14 cellular contexts compared by ENCODE assay signal in the genomic region with DNA sequence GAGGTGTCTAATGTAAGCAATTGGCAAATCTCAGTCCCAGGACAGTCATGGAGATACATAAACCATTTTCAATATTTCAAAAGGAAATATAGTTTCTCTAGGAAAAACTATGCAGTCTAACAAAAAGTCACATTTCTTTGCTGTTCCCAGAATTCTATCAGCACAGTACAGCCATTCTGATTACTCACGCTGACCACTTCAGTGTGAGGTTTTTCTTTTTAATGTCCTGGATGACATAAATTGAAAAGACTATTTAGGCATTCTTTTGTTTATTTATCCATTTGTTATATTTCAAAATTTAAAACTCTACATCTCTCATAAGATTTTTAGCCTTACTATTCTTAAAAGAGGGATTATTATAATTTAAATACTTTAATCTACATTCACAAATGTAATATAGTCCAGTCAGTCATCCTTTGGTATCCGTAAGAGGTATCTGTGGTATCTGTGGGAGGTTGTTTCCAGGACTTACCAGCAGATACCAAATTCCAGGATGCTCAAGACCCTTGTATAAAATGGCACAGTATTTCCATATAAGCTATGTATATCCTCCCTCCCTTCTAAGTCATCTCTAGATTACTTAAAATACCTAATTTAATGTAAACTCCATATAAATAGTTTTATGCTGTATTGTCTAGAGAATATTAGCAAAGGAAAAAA.
A peak's percentile ranks its signal among the peaks of the same experiment; 100 is the strongest.
DNase-seq lines count a peak whose midpoint lies in the region; ATAC-seq and TF ChIP-seq lines count a peak whose summit lies in the region.
"Had no signal": no experiment of that assay in that cellular context is flagged by ENCODE, and none has a peak within 500 bp of the region (broad histone marks: within the 10 kb centered on the region; RNA-seq: fewer than 3 reads in every experiment).

No MANE protein-coding gene starts in this region.

- ATAC-seq in HG03108 (IDR thresholded peaks at IDR 0.05; ENCODE audit: unreplicated experiment) = no peak
- ATAC-seq: CD8-positive, alpha-beta T cell; GM12878 had no signal

- peaks cover 4% of the 10 kb centered on the region for H3K36me3 Mint-ChIP-seq in mesothelial cell of epicardium
- H3K36me3 Mint-ChIP-seq: CD8-positive, alpha-beta T cell had no signal

- peak overlapping the region; percentile 84 for H3K27ac Mint-ChIP-seq in mesothelial cell of epicardium
- H3K27ac Mint-ChIP-seq: B cell; CD8-positive, alpha-beta T cell had no signal

- DNase-seq in EH (ENCODE audit: low read depth) = peak; percentile 45
- peak; percentile 26 for DNase-seq in NCI-H226
- peak; percentile 52 for DNase-seq in astrocyte of the hippocampus (ENCODE audit: low read depth, low spot score)
- no peak for DNase-seq in mesothelial cell of epicardium (ENCODE audit: low spot score in 2 of 2, unreplicated experiment in 2 of 2)
- no peak for DNase-seq in stimulated activated CD4-positive, alpha-beta T cell treated with anti-CD3 and anti-CD28 coated beads, Interleukin-12 subunit alpha, Interleukin-12 subunit beta, amount 100 ng/mL, for 4 hours
- no peak for DNase-seq in GM19238 (ENCODE audit: insufficient read length, low spot score)
- no peak for DNase-seq in NOMO-1 (lab: John Stamatoyannopoulos, UW; ENCODE audit: unreplicated experiment in 2 of 2)
- DNase-seq: Calu3; CD8-positive, alpha-beta T cell; DMS79 treated with DMSO at 0.1 percent for 48 hours; EL had no signal

- H3K27me3 Mint-ChIP-seq in mesothelial cell of epicardium (ENCODE audit: low read depth) = no peaks in the 10 kb centered on the region

- H3K4me1 Mint-ChIP-seq in mesothelial cell of epicardium = peaks cover 63% of the 10 kb centered on the region
- H3K4me1 Mint-ChIP-seq: B cell had no signal

- no peak overlapping the region for H3K4me3 Mint-ChIP-seq in mesothelial cell of epicardium
- H3K4me3 Mint-ChIP-seq: B cell; CD8-positive, alpha-beta T cell had no signal

- no peaks in the 10 kb centered on the region for H3K9me3 Mint-ChIP-seq in mesothelial cell of epicardium
- H3K9me3 Mint-ChIP-seq: CD8-positive, alpha-beta T cell had no signal

- TF ChIP-seq CTCF in mesothelial cell of epicardium (IDR thresholded peaks at IDR 0.05; ENCODE audit: unreplicated experiment) = no peak

Comparison
In these comparisons a context has a peak if more than half of its experiments do, and no peak if none do; other contexts are left out.
1. DNase-seq: peak in EH (single experiment), NCI-H226 (single experiment) and astrocyte of the hippocampus (single experiment); none in mesothelial cell of epicardium (0 of 2), stimulated activated CD4-positive, alpha-beta T cell treated with anti-CD3 and anti-CD28 coated beads, Interleukin-12 subunit alpha, Interleukin-12 subunit beta, amount 100 ng/mL, for 4 hours (single experiment), GM19238 (single experiment) and NOMO-1 (0 of 2).